In genomic region chr10:30550967-30551815, GRCh38 we compare ENCODE assay signal across 1 cellular context.
TF ChIP-seq lines count a peak whose summit lies in the region.

No MANE protein-coding gene starts in this region.

TF ChIP-seq in H1, 55 proteins besides CTCF, POLR2A, EP300 and RAD21 (continued from another document):
- TF ChIP-seq ATF2 (IDR thresholded peaks at IDR 0.05; ENCODE audit: low read length) = no peak
- TF ChIP-seq TBP (IDR thresholded peaks at IDR 0.05; ENCODE audit: low read depth, low read length) = no peak
